Comparison of ENCODE assay signal across 9 cellular contexts in the genomic region with DNA sequence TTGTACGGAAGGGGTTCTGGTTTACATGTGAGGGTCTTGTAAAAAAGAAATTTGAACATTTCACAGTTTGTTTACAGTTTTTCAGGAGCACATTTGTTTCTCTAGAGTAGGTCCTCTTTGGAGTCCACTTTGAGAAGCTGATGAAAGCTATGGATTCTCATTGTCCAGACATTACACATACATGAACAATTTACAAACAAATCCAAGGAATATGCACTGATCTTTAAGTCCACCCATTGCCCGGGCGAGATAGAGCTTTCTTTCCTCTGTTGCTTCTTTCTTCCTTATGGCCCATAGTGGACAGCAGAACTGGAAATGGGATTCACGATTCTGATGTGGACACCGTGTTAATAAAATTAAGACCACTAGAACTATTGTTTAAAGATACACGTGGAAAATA. TPM values are rescaled to one million over a fixed set of nuclear protein-coding genes. Genes with fewer than 3 reads are reported as not detected.
DNase-seq lines count a peak whose midpoint lies in the region; ATAC-seq and TF ChIP-seq lines count a peak whose summit lies in the region.
"Had no signal": no experiment of that assay in that cellular context is flagged by ENCODE, and none has a peak within 500 bp of the region (broad histone marks: within the 10 kb centered on the region; RNA-seq: fewer than 3 reads in every experiment).

No MANE protein-coding gene starts in this region.

- peaks cover 36% of the 10 kb centered on the region for H3K4me1 Mint-ChIP-seq in T-helper 1 cell treated with Interleukin-12 subunit alpha and Interleukin-12 subunit beta and Interleukin-4 antibody, amounts not matched to agents 30 μg/mL and 1 μg/mL, for 36 hours (ENCODE audit: low read depth)
- H3K4me1 Mint-ChIP-seq in T-helper 17 cell = peaks cover 41% of the 10 kb centered on the region
- H3K4me1 Mint-ChIP-seq in stimulated activated effector memory CD8-positive, alpha-beta T cell treated with anti-CD3 and anti-CD28 coated beads, Interleukin-12 subunit alpha, Interleukin-12 subunit beta, amount 100 ng/mL, for 72 hours = peaks cover 53% of the 10 kb centered on the region

- H3K9me3 Mint-ChIP-seq in T-helper 1 cell treated with Interleukin-12 subunit alpha and Interleukin-12 subunit beta and Interleukin-4 antibody, amounts not matched to agents 30 μg/mL and 1 μg/mL, for 36 hours = no peaks in the 10 kb centered on the region
- no peaks in the 10 kb centered on the region for H3K9me3 Mint-ChIP-seq in stimulated activated effector memory CD8-positive, alpha-beta T cell treated with anti-CD3 and anti-CD28 coated beads, Interleukin-12 subunit alpha, Interleukin-12 subunit beta, amount 100 ng/mL, for 72 hours

- no peak for TF ChIP-seq CTCF in fibroblast of the aortic adventitia (IDR thresholded peaks at IDR 0.05; ENCODE audit: insufficient read depth, low read length)

- H3K27me3 Mint-ChIP-seq in T-helper 1 cell treated with Interleukin-12 subunit alpha and Interleukin-12 subunit beta and Interleukin-4 antibody, amounts not matched to agents 30 μg/mL and 1 μg/mL, for 36 hours (ENCODE audit: low read depth) = no peaks in the 10 kb centered on the region
- no peaks in the 10 kb centered on the region for H3K27me3 Mint-ChIP-seq in T-helper 17 cell

- peak overlapping the region; percentile 65 for H3K4me3 ChIP-seq in fibroblast of the aortic adventitia (ENCODE audit: low read depth, low read length)

- DNase-seq in T-helper 1 cell (no peak), T-helper 17 cell (no peak), fibroblast of the aortic adventitia (ENCODE audit: low read depth) (peak; percentile 37), DMS53 (lab: John Stamatoyannopoulos, UW) (no peak), medulla oblongata (ENCODE audit: extremely low spot score) (no peak), DMS153 (lab: John Stamatoyannopoulos, UW) (no peak)
- no peak for DNase-seq in stimulated activated effector memory CD8-positive, alpha-beta T cell treated with anti-CD3 and anti-CD28 coated beads, Interleukin-12 subunit alpha, Interleukin-12 subunit beta, amount 100 ng/mL, for 72 hours (ENCODE audit: low spot score in 2 of 2)

- no peak for ATAC-seq in T-helper 17 cell
- no peak for ATAC-seq in stimulated activated effector memory CD8-positive, alpha-beta T cell treated with anti-CD3 and anti-CD28 coated beads, Interleukin-12 subunit alpha, Interleukin-12 subunit beta, amount 100 ng/mL, for 72 hours

- peaks cover 31% of the 10 kb centered on the region for H3K36me3 Mint-ChIP-seq in T-helper 1 cell treated with Interleukin-12 subunit alpha and Interleukin-12 subunit beta and Interleukin-4 antibody, amounts not matched to agents 30 μg/mL and 1 μg/mL, for 36 hours (ENCODE audit: low read depth)
- peaks cover 9% of the 10 kb centered on the region for H3K36me3 Mint-ChIP-seq in T-helper 17 cell (ENCODE audit: low read depth)
- peaks cover 47% of the 10 kb centered on the region for H3K36me3 Mint-ChIP-seq in stimulated activated effector memory CD8-positive, alpha-beta T cell treated with anti-CD3 and anti-CD28 coated beads, Interleukin-12 subunit alpha, Interleukin-12 subunit beta, amount 100 ng/mL, for 72 hours

- peak overlapping the region; percentile 96 for H3K4me3 Mint-ChIP-seq in T-helper 1 cell treated with Interleukin-12 subunit alpha and Interleukin-12 subunit beta and Interleukin-4 antibody, amounts not matched to agents 30 μg/mL and 1 μg/mL, for 36 hours
- H3K4me3 Mint-ChIP-seq in T-helper 17 cell = peak overlapping the region; percentile 96
- H3K4me3 Mint-ChIP-seq in stimulated activated effector memory CD8-positive, alpha-beta T cell treated with anti-CD3 and anti-CD28 coated beads, Interleukin-12 subunit alpha, Interleukin-12 subunit beta, amount 100 ng/mL, for 72 hours = peak overlapping the region; percentile 94

- H3K9me3 ChIP-seq in T-helper 17 cell (ENCODE audit: control insufficient read depth, low read length, poor library complexity, severe bottlenecking) = no peaks in the 10 kb centered on the region

- H3K27ac Mint-ChIP-seq in T-helper 1 cell treated with Interleukin-12 subunit alpha and Interleukin-12 subunit beta and Interleukin-4 antibody, amounts not matched to agents 30 μg/mL and 1 μg/mL, for 36 hours = peak overlapping the region; percentile 74
- H3K27ac Mint-ChIP-seq in T-helper 17 cell = peak overlapping the region; percentile 97
- H3K27ac Mint-ChIP-seq in stimulated activated effector memory CD8-positive, alpha-beta T cell treated with anti-CD3 and anti-CD28 coated beads, Interleukin-12 subunit alpha, Interleukin-12 subunit beta, amount 100 ng/mL, for 72 hours = peak overlapping the region; percentile 98

RNA-seq across cellular contexts. Expression of gene DCAF7, which starts 1.9 kb away (rescaled TPM):
- 10 to 100 TPM; 36.4 to 39.0 TPM for total RNA-seq in T-helper 17 cell
- 28.5 and 31.5 TPM in 2 replicates for total RNA-seq in fibroblast of the aortic adventitia (ENCODE audit: low replicate concordance)

RNA-seq across cellular contexts. Expression of gene KCNH6, which starts 29.1 kb away (rescaled TPM):
- total RNA-seq in T-helper 17 cell (not detected), fibroblast of the aortic adventitia (ENCODE audit: low replicate concordance) (not detected in 2 replicates)
- total RNA-seq: RPMI7951 had no signal

RNA-seq across cellular contexts. Expression of gene TACO1, which starts 48.5 kb away (rescaled TPM):
- 10 to 100 TPM; 11.0 to 11.8 TPM for total RNA-seq in T-helper 17 cell
- total RNA-seq in fibroblast of the aortic adventitia (ENCODE audit: low replicate concordance) = 16.1 and 20.3 TPM in 2 replicates
